Comparison of ENCODE assay signal across 13 cellular contexts in genomic region chr12:131390408-131391100, GRCh38.
DNase-seq lines count a peak whose midpoint lies in the region; ATAC-seq, FAIRE-seq and TF ChIP-seq lines count a peak whose summit lies in the region.
"Had no signal": no experiment of that assay in that cellular context is flagged by ENCODE, and none has a peak within 500 bp of the region (broad histone marks: within the 10 kb centered on the region; RNA-seq: fewer than 3 reads in every experiment).

No MANE protein-coding gene starts in this region.

- RAD21 ChIA-PET in GM12878 (lab: Charles Lee; ENCODE audit: unreplicated experiment), result interaction anchor here (0.7 kb wide), 1 partner anchor 65 kb away, joined by 3 read pairs; no protein-coding TSS in a partner anchor

- no peak for TF ChIP-seq CTCF in GM12865 (IDR thresholded peaks at IDR 0.05; ENCODE audit: insufficient read depth, low read depth, low read length, missing control alignments)
- no peak for TF ChIP-seq CTCF in GM12878 (IDR thresholded peaks at IDR 0.05 in 2 of 3, conservative IDR thresholded peaks at IDR 0.05 in 1 of 3; ENCODE audit: control insufficient read depth in 2 of 3, extremely low read depth in 1 of 3, insufficient read depth in 1 of 3, low read depth in 3 of 3, low read length in 3 of 3)
- TF ChIP-seq CTCF in liver (IDR thresholded peaks at IDR 0.05; ENCODE audit: low read depth, low read length, missing input control), result no peak

- in situ Hi-C loops in GM12878 (cut with MboI), result no loop called here

- ATAC-seq in GM12878, result no peak
- ATAC-seq: sciatic nerve had no signal

- intact Hi-C loops in GM12878 (cut with micrococcal nuclease; ENCODE audit: unreplicated experiment), result no loop called here

- H3K36me3 ChIP-seq in GM12878 (ENCODE audit: control insufficient read depth in 2 of 2, insufficient read depth in 2 of 2, low read length in 1 of 2), result no peaks in the 10 kb centered on the region
- H3K36me3 ChIP-seq in liver (ENCODE audit: control insufficient read depth in 4 of 4, insufficient read depth in 3 of 4, low read depth in 1 of 4, low read length in 3 of 4), result no peaks in the 10 kb centered on the region
- H3K36me3 ChIP-seq: brain microvascular endothelial cell had no signal

- TF ChIP-seq EP300 in GM12878 (IDR thresholded peaks at IDR 0.05; ENCODE audit: borderline replicate concordance in 1 of 2, control insufficient read depth in 1 of 2, low read depth in 2 of 2, low read length in 2 of 2), result no peak

- H3K36me3 Mint-ChIP-seq in activated naive CD8-positive, alpha-beta T cell treated with anti-CD3 and anti-CD28 coated beads for 36 hours, result no peaks in the 10 kb centered on the region
- H3K36me3 Mint-ChIP-seq: mesothelial cell of epicardium had no signal

- H3K9ac ChIP-seq in GM12878 (ENCODE audit: control insufficient read depth, insufficient read depth, low read length), result no peak overlapping the region
- H3K9ac ChIP-seq in liver (ENCODE audit: low read depth in 1 of 2, low read length in 2 of 2), result no peak overlapping the region

- BruUV-seq in GM12878 (replicated peaks; lab: Mats Ljungman, UMichigan), result no TSS peak

- no peak for FAIRE-seq in GM12878 (lab: Jason Lieb, UNC)

- H3K4me3 Mint-ChIP-seq in activated naive CD8-positive, alpha-beta T cell treated with anti-CD3 and anti-CD28 coated beads for 36 hours, result no peak overlapping the region
- H3K4me3 Mint-ChIP-seq: HFFc6, mesothelial cell of epicardium had no signal

- H3K4me3 ChIP-seq in GM12865 (ENCODE audit: low read depth, low read length) (no peak overlapping the region), GM12878 (no peak overlapping the region), liver (ENCODE audit: low read depth in 1 of 3, low read length in 3 of 3) (no peak overlapping the region)

- no peak overlapping the region for H3K27ac ChIP-seq in GM12878 (ENCODE audit: control insufficient read depth, insufficient read depth)
- no peak overlapping the region for H3K27ac ChIP-seq in liver (ENCODE audit: low read depth in 1 of 2, low read length in 2 of 2)
- H3K27ac ChIP-seq: brain microvascular endothelial cell had no signal

- no peaks in the 10 kb centered on the region; the same call in 2 of the 3 replicates for H3K9me3 ChIP-seq in GM12878 (replicated peaks; ENCODE audit: control insufficient read depth, insufficient read depth, low read length)
- H3K9me3 ChIP-seq in liver (ENCODE audit: control insufficient read depth in 4 of 4, low read length in 3 of 4), result no peaks in the 10 kb centered on the region

- no peaks in the 10 kb centered on the region for H3K27me3 ChIP-seq in GM12878 (replicated peaks in 1 of 2; ENCODE audit: control insufficient read depth in 2 of 2, insufficient read depth in 2 of 2, low read length in 1 of 2)
- no peaks in the 10 kb centered on the region for H3K27me3 ChIP-seq in liver (ENCODE audit: control insufficient read depth in 4 of 4, insufficient read depth in 4 of 4, low read length in 3 of 4)
- H3K27me3 ChIP-seq: brain microvascular endothelial cell had no signal

- H3K4me2 ChIP-seq in GM12878 (ENCODE audit: control insufficient read depth, insufficient read depth), result no peak overlapping the region

- no peaks in the 10 kb centered on the region for H3K4me1 Mint-ChIP-seq in activated naive CD8-positive, alpha-beta T cell treated with anti-CD3 and anti-CD28 coated beads for 36 hours
- H3K4me1 Mint-ChIP-seq: mesothelial cell of epicardium had no signal

- H2AFZ ChIP-seq in GM12878 (ENCODE audit: control insufficient read depth, low read depth, low read length), result no peak overlapping the region

- POLR2A ChIA-PET in GM12878 (lab: Charles Lee), result no interaction called here

- H3K79me2 ChIP-seq in GM12878 (ENCODE audit: control insufficient read depth, insufficient read depth, low read length), result no peaks in the 10 kb centered on the region

- no peaks in the 10 kb centered on the region for H4K20me1 ChIP-seq in GM12878 (ENCODE audit: control insufficient read depth, insufficient read depth)

- peaks cover 5% of the 10 kb centered on the region for H3K27me3 Mint-ChIP-seq in activated naive CD8-positive, alpha-beta T cell treated with anti-CD3 and anti-CD28 coated beads for 36 hours

- H3K27ac Mint-ChIP-seq in activated naive CD8-positive, alpha-beta T cell treated with anti-CD3 and anti-CD28 coated beads for 36 hours, result no peak overlapping the region
- H3K27ac Mint-ChIP-seq: HFFc6, mesothelial cell of epicardium had no signal

- no peak for TF ChIP-seq POLR2A in GM12878 (IDR thresholded peaks at IDR 0.05; ENCODE audit: low read depth, low read length)

- H3K4me1 ChIP-seq in GM12878 (ENCODE audit: control insufficient read depth, insufficient read depth, low read length) (no peaks in the 10 kb centered on the region), liver (ENCODE audit: control insufficient read depth in 4 of 4, insufficient read depth in 4 of 4, low read length in 3 of 4) (no peaks in the 10 kb centered on the region)

- no peaks in the 10 kb centered on the region for H3K9me3 Mint-ChIP-seq in activated naive CD8-positive, alpha-beta T cell treated with anti-CD3 and anti-CD28 coated beads for 36 hours

- TF ChIP-seq RAD21 in GM12878 (IDR thresholded peaks at IDR 0.05; ENCODE audit: insufficient read depth, low read depth, low read length), result no peak
- no peak for TF ChIP-seq RAD21 in liver (IDR thresholded peaks at IDR 0.05)

- SMC1A ChIA-PET in GM12878 (lab: Charles Lee; ENCODE audit: uncharacterized antibody, unreplicated experiment), result interaction anchor here (0.6 kb wide), 1 partner anchor 44 kb away, joined by 3 read pairs; no protein-coding TSS in a partner anchor

- DNase-seq in GM12865 (ENCODE audit: low read depth), result peak; percentile 23
- peak; percentile 13 for DNase-seq in M059J (ENCODE audit: low read depth)
- DNase-seq in GM12878 (ENCODE audit: low read depth, low spot score), result no peak
- no peak for DNase-seq in KG1 (lab: John Stamatoyannopoulos, UW)
- DNase-seq in NCI-H1417 (lab: John Stamatoyannopoulos, UW), result no peak
- no peak for DNase-seq in activated naive CD8-positive, alpha-beta T cell treated with anti-CD3 and anti-CD28 coated beads for 36 hours
- no peak for DNase-seq in T-helper 1 cell
- DNase-seq: brain microvascular endothelial cell, HFFc6, NCI-H187 had no signal

- CTCF ChIA-PET in GM12878 (lab: Yijun Ruan, JAX), result no interaction called here

- WGBS in GM12878 (ENCODE audit: insufficient coverage, insufficient replicate concordance, low lambda C conversion rate, missing lambda C conversion rate), result 47% methylated on average over 14 of the region's 14 CpGs
- 53% methylated on average over 14 of the region's 14 CpGs for WGBS in liver

TF ChIP-seq in GM12878, 131 proteins besides CTCF, POLR2A, EP300 and RAD21:
- peak; percentile 86 for TF ChIP-seq REST (IDR thresholded peaks at IDR 0.05; ENCODE audit: low read depth, low read length)
- no peak for TF ChIP-seq BRCA1 (IDR thresholded peaks at IDR 0.05; ENCODE audit: low read depth, low read length)
TF ChIP-seq in GM12878: peak in this region for 1.

TF ChIP-seq in liver, 16 proteins besides CTCF, POLR2A, EP300 and RAD21:
- TF ChIP-seq TAF1 (conservative IDR thresholded peaks at IDR 0.05), result no peak
- TF ChIP-seq GABPA (IDR thresholded peaks at IDR 0.05 in 1 of 2, conservative IDR thresholded peaks at IDR 0.05 in 1 of 2), result no peak
- TF ChIP-seq ATF3 (IDR thresholded peaks at IDR 0.05), result no peak
- peak; percentile 98 for TF ChIP-seq REST (IDR thresholded peaks at IDR 0.05)
- no peak for TF ChIP-seq EGR1 (IDR thresholded peaks at IDR 0.05; ENCODE audit: low read depth in 2 of 2)
- no peak for TF ChIP-seq SP1 (IDR thresholded peaks at IDR 0.05)

Comparison
In these comparisons a context has a peak if more than half of its experiments do, and no peak if none do; other contexts are left out.
1. DNase-seq: peak in GM12865 (single experiment) and M059J (single experiment); none in GM12878 (single experiment), KG1 (single experiment), NCI-H1417 (0 of 3), activated naive CD8-positive, alpha-beta T cell treated with anti-CD3 and anti-CD28 coated beads for 36 hours (single experiment) and T-helper 1 cell (0 of 5).